In the genomic region with DNA sequence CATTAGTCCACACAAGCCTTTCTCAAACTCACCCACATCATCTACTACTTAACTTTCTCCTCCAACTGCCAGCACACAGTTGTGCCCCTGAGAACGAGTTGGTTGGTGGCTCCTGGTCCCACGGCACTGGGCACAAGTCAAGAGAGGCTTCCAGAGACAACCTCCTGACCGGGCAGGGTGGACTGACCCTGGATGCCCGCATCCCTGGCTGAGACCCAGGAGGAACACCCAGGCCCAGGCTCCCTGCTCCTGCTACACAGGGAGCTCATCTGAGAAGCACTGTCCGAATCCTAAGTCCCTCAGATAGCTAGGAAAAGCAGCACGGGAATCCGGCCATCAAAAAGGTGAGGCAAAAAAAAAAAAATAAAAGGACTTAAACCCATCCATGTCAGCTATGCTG, we compare ENCODE assay signal across 20 cellular contexts.
"Had no signal": no experiment of that assay in that cellular context is flagged by ENCODE, and none has a peak within 500 bp of the region (broad histone marks: within the 10 kb centered on the region; RNA-seq: fewer than 3 reads in every experiment).

No MANE protein-coding gene starts in this region.

- DNase-seq: effector memory CD4-positive, alpha-beta T cell; esophagus squamous epithelium; foreskin fibroblast; immature natural killer cell; left cardiac atrium; mesenchymal stem cell; midbrain; psoas muscle; retina; right lobe of liver; stimulated activated CD4-positive, alpha-beta T cell treated with anti-CD3 and anti-CD28 coated beads, Interleukin-2, amount 100 ng/mL, for 24 hours; stimulated activated CD4-positive, alpha-beta T cell treated with anti-CD3 and anti-CD28 coated beads, Interleukin-4, amount 100 ng/mL, for 4 hours; stimulated activated naive CD4-positive, alpha-beta T cell treated with Interleukin-2 at 50 U/mL for 16 hours had no signal

- H3K27me3 Mint-ChIP-seq: type B pancreatic cell had no signal

- ATAC-seq: gastroesophageal sphincter, left cardiac atrium, left ventricle myocardium superior, psoas muscle, right lobe of liver had no signal

- H3K4me1 Mint-ChIP-seq: immature natural killer cell had no signal

- H3K9me3 ChIP-seq: esophagus squamous epithelium, gastroesophageal sphincter, neutrophil, psoas muscle, right lobe of liver had no signal

- H3K4me3 Mint-ChIP-seq: immature natural killer cell, type B pancreatic cell had no signal

- H3K4me1 ChIP-seq: gastroesophageal sphincter, psoas muscle, right lobe of liver had no signal

- H3K9me3 Mint-ChIP-seq: immature natural killer cell, type B pancreatic cell had no signal

- H3K27me3 ChIP-seq: esophagus squamous epithelium, gastroesophageal sphincter, neutrophil, right lobe of liver had no signal

- H3K27ac Mint-ChIP-seq: type B pancreatic cell had no signal

- H3K4me3 ChIP-seq: esophagus squamous epithelium, gastroesophageal sphincter, lung, psoas muscle, right lobe of liver had no signal

- FAIRE-seq: keratinocyte, urothelium cell line had no signal

- H3K27ac ChIP-seq: esophagus squamous epithelium, gastroesophageal sphincter, neutrophil, psoas muscle, right lobe of liver had no signal
